ENCODE assay signal across 1 cellular context in genomic region chr10:30974773-30975386, GRCh38.
TF ChIP-seq lines count a peak whose summit lies in the region.

No MANE protein-coding gene starts in this region.

TF ChIP-seq in IMR-90, 13 proteins besides CTCF, POLR2A, EP300 and RAD21:
- TF ChIP-seq MAZ (IDR thresholded peaks at IDR 0.05; ENCODE audit: borderline replicate concordance, low read depth, low read length) = no peak
- TF ChIP-seq MXI1 (IDR thresholded peaks at IDR 0.05; ENCODE audit: borderline replicate concordance, low read depth, low read length) = no peak
- no peak for TF ChIP-seq CHD1 (IDR thresholded peaks at IDR 0.05; ENCODE audit: low read depth, low read length)
- TF ChIP-seq SMC3 (IDR thresholded peaks at IDR 0.05; ENCODE audit: low read depth, low read length) = no peak
- no peak for TF ChIP-seq USF2 (IDR thresholded peaks at IDR 0.05; ENCODE audit: low read depth, low read length)
- no peak for TF ChIP-seq BHLHE40 (IDR thresholded peaks at IDR 0.05; ENCODE audit: low read depth, low read length)
- no peak for TF ChIP-seq RFX5 (IDR thresholded peaks at IDR 0.05; ENCODE audit: low read depth, low read length)
- TF ChIP-seq FOS (IDR thresholded peaks at IDR 0.05; ENCODE audit: low read depth, low read length) = no peak
- no peak for TF ChIP-seq CEBPB (IDR thresholded peaks at IDR 0.05; ENCODE audit: low read depth, low read length)
- TF ChIP-seq MAFK (IDR thresholded peaks at IDR 0.05; ENCODE audit: low read depth, low read length) = no peak
- no peak for TF ChIP-seq RCOR1 (IDR thresholded peaks at IDR 0.05; ENCODE audit: insufficient replicate concordance, low read length)
- no peak; the same call in 1 of the 2 replicates for TF ChIP-seq NFE2L2 (IDR thresholded peaks at IDR 0.05; ENCODE audit: low read depth, low read length)
- no peak for TF ChIP-seq ELK1 (IDR thresholded peaks at IDR 0.05; ENCODE audit: borderline replicate concordance, low read depth, low read length)
TF ChIP-seq in IMR-90: peak in this region for 0.
